24 cellular contexts compared by ENCODE assay signal in genomic region chr7:569071-569855, GRCh38.
"Had no signal": no experiment of that assay in that cellular context is flagged by ENCODE, and none has a peak within 500 bp of the region (broad histone marks: within the 10 kb centered on the region; RNA-seq: fewer than 3 reads in every experiment).

No MANE protein-coding gene starts in this region.

- H3K36me3 ChIP-seq: gastroesophageal sphincter had no signal

- DNase-seq: activated CD4-positive, alpha-beta memory T cell treated with anti-CD3 and anti-CD28 coated beads for 36 hours; activated CD4-positive, alpha-beta T cell treated with anti-CD3 and anti-CD28 coated beads for 4 hours; activated CD4-positive, CD25-positive, alpha-beta regulatory T cell; activated naive CD4-positive, alpha-beta T cell treated with anti-CD3 and anti-CD28 coated beads for 36 hours; activated naive CD8-positive, alpha-beta T cell treated with anti-CD3 and anti-CD28 coated beads, Interleukin-2, amount 10 ng/mL, durations not matched to agents 7 days and 5 days; activated T-cell treated with anti-CD3 and anti-CD28 coated beads, Interleukin-2, amount 50 U/mL, for 48 hours; amniotic stem cell; cerebellar nuclear complex; cortex of kidney; head of caudate nucleus; islet precursor cell; midbrain; nucleus accumbens; stimulated activated CD4-positive, alpha-beta T cell treated with anti-CD3 and anti-CD28 coated beads, Interleukin-2, amount 100 ng/mL, for 48 hours; stimulated activated CD8-positive, alpha-beta memory T cell treated with anti-CD3 and anti-CD28 coated beads, Interleukin-4, amount 100 ng/mL, for 48 hours; stimulated activated naive B cell treated with anti-CD40 and anti-IgM and Interleukin-4, amounts not matched to agents 10 μg/mL and 1 μg/mL and 100 μg/mL, for 72 hours; SW 1271; T-helper 17 cell; trophoblast cell had no signal

- H3K36me3 Mint-ChIP-seq: activated CD4-positive, alpha-beta memory T cell treated with anti-CD3 and anti-CD28 coated beads for 36 hours; natural killer cell treated with Interleukin-12 subunit alpha and Interleukin-12 subunit beta and Interleukin-15 and Interleukin-18, amount 100 ng/mL, for 72 hours had no signal

- H3K9ac ChIP-seq: parathyroid adenoma had no signal

- H3K4me1 ChIP-seq: parathyroid adenoma had no signal

- H3K27me3 ChIP-seq: gastroesophageal sphincter, testis had no signal

- H3K9me3 Mint-ChIP-seq: activated CD4-positive, alpha-beta memory T cell treated with anti-CD3 and anti-CD28 coated beads for 36 hours; activated naive CD4-positive, alpha-beta T cell treated with anti-CD3 and anti-CD28 coated beads for 36 hours; activated naive CD8-positive, alpha-beta T cell treated with anti-CD3 and anti-CD28 coated beads, Interleukin-2, amount 10 ng/mL, durations not matched to agents 7 days and 5 days; natural killer cell treated with Interleukin-12 subunit alpha and Interleukin-12 subunit beta and Interleukin-15 and Interleukin-18, amount 100 ng/mL, for 72 hours; stimulated activated naive B cell treated with anti-CD40 and anti-IgM and Interleukin-4, amounts not matched to agents 10 μg/mL and 1 μg/mL and 100 μg/mL, for 72 hours had no signal

- H3K4me3 ChIP-seq: gastroesophageal sphincter, testis had no signal

- H3K4me3 Mint-ChIP-seq: activated CD4-positive, alpha-beta memory T cell treated with anti-CD3 and anti-CD28 coated beads for 36 hours; activated naive CD4-positive, alpha-beta T cell treated with anti-CD3 and anti-CD28 coated beads for 36 hours; activated naive CD8-positive, alpha-beta T cell treated with anti-CD3 and anti-CD28 coated beads, Interleukin-2, amount 10 ng/mL, durations not matched to agents 7 days and 5 days; natural killer cell treated with Interleukin-12 subunit alpha and Interleukin-12 subunit beta and Interleukin-15 and Interleukin-18, amount 100 ng/mL, for 72 hours; stimulated activated naive B cell treated with anti-CD40 and anti-IgM and Interleukin-4, amounts not matched to agents 10 μg/mL and 1 μg/mL and 100 μg/mL, for 72 hours; T-helper 17 cell had no signal

- H3K27me3 Mint-ChIP-seq: activated CD4-positive, alpha-beta memory T cell treated with anti-CD3 and anti-CD28 coated beads for 36 hours; activated naive CD8-positive, alpha-beta T cell treated with anti-CD3 and anti-CD28 coated beads, Interleukin-2, amount 10 ng/mL, durations not matched to agents 7 days and 5 days; natural killer cell treated with Interleukin-12 subunit alpha and Interleukin-12 subunit beta and Interleukin-15 and Interleukin-18, amount 100 ng/mL, for 72 hours; stimulated activated naive B cell treated with anti-CD40 and anti-IgM and Interleukin-4, amounts not matched to agents 10 μg/mL and 1 μg/mL and 100 μg/mL, for 72 hours; T-helper 17 cell had no signal

- H3K27ac Mint-ChIP-seq: activated CD4-positive, alpha-beta memory T cell treated with anti-CD3 and anti-CD28 coated beads for 36 hours; activated naive CD4-positive, alpha-beta T cell treated with anti-CD3 and anti-CD28 coated beads for 36 hours; activated naive CD8-positive, alpha-beta T cell treated with anti-CD3 and anti-CD28 coated beads, Interleukin-2, amount 10 ng/mL, durations not matched to agents 7 days and 5 days; natural killer cell treated with Interleukin-12 subunit alpha and Interleukin-12 subunit beta and Interleukin-15 and Interleukin-18, amount 100 ng/mL, for 72 hours; stimulated activated naive B cell treated with anti-CD40 and anti-IgM and Interleukin-4, amounts not matched to agents 10 μg/mL and 1 μg/mL and 100 μg/mL, for 72 hours; T-helper 17 cell had no signal

- H3K9me3 ChIP-seq: gastroesophageal sphincter, testis had no signal

- H3K27ac ChIP-seq: epithelial cell of prostate, parathyroid adenoma had no signal

- H3K4me1 Mint-ChIP-seq: activated naive CD8-positive, alpha-beta T cell treated with anti-CD3 and anti-CD28 coated beads, Interleukin-2, amount 10 ng/mL, durations not matched to agents 7 days and 5 days; stimulated activated naive B cell treated with anti-CD40 and anti-IgM and Interleukin-4, amounts not matched to agents 10 μg/mL and 1 μg/mL and 100 μg/mL, for 72 hours; T-helper 17 cell had no signal

- ATAC-seq: gastroesophageal sphincter; natural killer cell treated with Interleukin-12 subunit alpha and Interleukin-12 subunit beta and Interleukin-15 and Interleukin-18, amount 100 ng/mL, for 72 hours; stimulated activated naive B cell treated with anti-CD40 and anti-IgM and Interleukin-4, amounts not matched to agents 10 μg/mL and 1 μg/mL and 100 μg/mL, for 72 hours; T-helper 17 cell had no signal
